8 cellular contexts compared by ENCODE assay signal in genomic region chr5:43609752-43610151, GRCh38. TPM values are rescaled to one million over a fixed set of nuclear protein-coding genes. Genes with fewer than 3 reads are reported as not detected.
DNase-seq lines count a peak whose midpoint lies in the region; ATAC-seq and TF ChIP-seq lines count a peak whose summit lies in the region.

No MANE protein-coding gene starts in this region.

- H3K36me3 ChIP-seq in cardiac muscle cell (peaks cover 43% of the 10 kb centered on the region), right atrium auricular region (peaks cover 45% of the 10 kb centered on the region), WERI-Rb-1 (peaks cover 47% of the 10 kb centered on the region)

- no peak overlapping the region for H3K4me3 Mint-ChIP-seq in immature natural killer cell

- H3K27me3 ChIP-seq in cardiac muscle cell = no peaks in the 10 kb centered on the region
- H3K27me3 ChIP-seq in right atrium auricular region = no peaks in the 10 kb centered on the region
- H3K27me3 ChIP-seq in WERI-Rb-1 (ENCODE audit: insufficient read depth, low read depth, severe bottlenecking) = no peaks in the 10 kb centered on the region

- peaks cover 32 to 57% of the 10 kb centered on the region in 2 donors for H3K4me1 Mint-ChIP-seq in immature natural killer cell

- H3K27ac Mint-ChIP-seq in immature natural killer cell = peak overlapping the region in 3 of 6 donors; percentile 38 to 43 (median 41)

- DNase-seq in cardiac muscle cell (ENCODE audit: low read depth in 1 of 2, low spot score in 1 of 2) (no peak), right atrium auricular region (ENCODE audit: low spot score) (no peak), WERI-Rb-1 (no peak), HuH-7.5 (ENCODE audit: low spot score) (no peak), caudate nucleus (lab: John Stamatoyannopoulos, UW) (no peak), immature natural killer cell (no peak)
- no peak for DNase-seq in stimulated activated CD8-positive, alpha-beta memory T cell treated with anti-CD3 and anti-CD28 coated beads, Interleukin-4, amount 100 ng/mL, for 48 hours

- peak; percentile 16 for TF ChIP-seq CTCF in cardiac muscle cell (IDR thresholded peaks at IDR 0.05; ENCODE audit: low read depth, low read length)
- TF ChIP-seq CTCF in right atrium auricular region (IDR thresholded peaks at IDR 0.05) = no peak
- TF ChIP-seq CTCF in WERI-Rb-1 (IDR thresholded peaks at IDR 0.05; ENCODE audit: low read depth, low read length) = peak; percentile 31; the same call in 1 of the 2 replicates

- H3K9me3 ChIP-seq in cardiac muscle cell (ENCODE audit: low read depth) (no peaks in the 10 kb centered on the region), right atrium auricular region (no peaks in the 10 kb centered on the region), WERI-Rb-1 (ENCODE audit: severe bottlenecking) (no peaks in the 10 kb centered on the region)

- H3K4me3 ChIP-seq in cardiac muscle cell = no peak overlapping the region
- no peak overlapping the region for H3K4me3 ChIP-seq in right atrium auricular region
- no peak overlapping the region for H3K4me3 ChIP-seq in WERI-Rb-1 (ENCODE audit: low read depth, low read length)

- peaks cover 6 to 32% (median 13%) of the 10 kb centered on the region in 3 donors for H3K36me3 Mint-ChIP-seq in immature natural killer cell

- H3K4me1 ChIP-seq in cardiac muscle cell (ENCODE audit: low read depth) (no peaks in the 10 kb centered on the region), right atrium auricular region (peaks cover 0 to 17% of the 10 kb centered on the region in 2 donors)

- H3K27ac ChIP-seq in cardiac muscle cell = no peak overlapping the region
- H3K27ac ChIP-seq in right atrium auricular region = no peak overlapping the region
- H3K27ac ChIP-seq in WERI-Rb-1 = no peak overlapping the region
- no peak overlapping the region for H3K27ac ChIP-seq in caudate nucleus (ENCODE audit: low read depth, low read length)

- H3K27me3 Mint-ChIP-seq in immature natural killer cell (ENCODE audit: low read depth in 3 of 3) = no peaks in the 10 kb centered on the region

- peak; percentile 66 for ATAC-seq in HG02981 (IDR thresholded peaks at IDR 0.05; ENCODE audit: unreplicated experiment)

- no peaks in the 10 kb centered on the region for H3K9me3 Mint-ChIP-seq in immature natural killer cell

RNA-seq across cellular contexts. Expression of gene NNT, which starts 6.8 kb away (rescaled TPM):
- total RNA-seq in cardiac muscle cell (97.6 and 123 TPM in 2 replicates), right atrium auricular region (100 to 1,000 TPM; 109 to 328 TPM)
- polyA plus RNA-seq in cardiac muscle cell (103 and 142 TPM in 2 replicates), immature natural killer cell (10 to 100 TPM; 49.5 to 78.0 (median 60.6) TPM)

RNA-seq across cellular contexts. Expression of gene PAIP1, which starts 52.9 kb away (rescaled TPM):
- total RNA-seq in cardiac muscle cell (140 and 151 TPM in 2 replicates), right atrium auricular region (10 to 100 TPM; 68.0 to 80.3 TPM)
- polyA plus RNA-seq in cardiac muscle cell (298 and 341 TPM in 2 replicates), immature natural killer cell (10 to 100 TPM; 28.4 to 30.3 (median 29.4) TPM)

Comparison
In these comparisons a context has a peak if more than half of its experiments do, and no peak if none do; other contexts are left out.
1. CTCF ChIP-seq: peak in cardiac muscle cell (single experiment) and WERI-Rb-1 (single experiment); none in right atrium auricular region (0 of 2).